10 cellular contexts compared by ENCODE assay signal in the genomic region with DNA sequence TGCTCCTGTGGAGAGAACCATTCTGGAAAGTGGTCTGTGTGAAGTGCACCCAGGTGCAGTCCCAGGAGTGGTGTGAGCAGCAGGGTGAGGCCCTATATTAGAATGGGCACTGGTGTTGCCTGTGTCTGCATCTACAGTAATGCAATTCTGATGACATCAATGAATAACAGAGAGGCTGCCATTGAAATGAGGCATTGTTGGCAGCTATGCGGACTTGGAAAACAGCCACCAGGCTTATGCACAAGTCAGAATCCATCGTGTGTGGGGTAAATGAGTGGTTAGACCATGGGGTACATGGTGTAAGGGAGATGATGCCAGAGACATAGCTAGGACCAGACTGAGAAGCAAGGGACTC. TPM values are rescaled to one million over a fixed set of nuclear protein-coding genes. Genes with fewer than 3 reads are reported as not detected.
DNase-seq lines count a peak whose midpoint lies in the region; ATAC-seq and TF ChIP-seq lines count a peak whose summit lies in the region.
"Had no signal": no experiment of that assay in that cellular context is flagged by ENCODE, and none has a peak within 500 bp of the region (broad histone marks: within the 10 kb centered on the region; RNA-seq: fewer than 3 reads in every experiment).

No MANE protein-coding gene starts in this region.

- H3K4me3 ChIP-seq in SK-N-SH (ENCODE audit: low read depth in 2 of 2, low read length in 1 of 2) (no peak overlapping the region), smooth muscle cell (no peak overlapping the region)
- H3K4me3 ChIP-seq: SJSA1 had no signal

- H3K4me2 ChIP-seq in SK-N-SH: peak overlapping the region; percentile 74
- H3K4me2 ChIP-seq in smooth muscle cell: no peak overlapping the region

- H3F3A ChIP-seq in SK-N-SH (replicated peaks; ENCODE audit: insufficient read depth) (peaks cover 45% of the 10 kb centered on the region), smooth muscle cell (ENCODE audit: low read depth) (peaks cover 9% of the 10 kb centered on the region)

- CTCF ChIA-PET in SK-N-SH (lab: Yijun Ruan, JAX): no interaction called here

- DNase-seq in GM03348 (ENCODE audit: low spot score) (peak; percentile 49), SK-N-SH (no peak), foreskin keratinocyte (peak; percentile 21 to 76), smooth muscle cell (lab: John Stamatoyannopoulos, UW; ENCODE audit: unreplicated experiment) (no peak), NOMO-1 treated with DMSO at 0.1 percent for 48 hours (lab: John Stamatoyannopoulos, UW; ENCODE audit: unreplicated experiment) (no peak), GM19238 (ENCODE audit: insufficient read length, low spot score) (no peak)
- no peak for DNase-seq in stimulated activated CD4-positive, alpha-beta T cell treated with anti-CD3 and anti-CD28 coated beads, Interleukin-12 subunit alpha, Interleukin-12 subunit beta, amount 100 ng/mL, for 4 hours

- no peak for TF ChIP-seq EP300 in SK-N-SH (IDR thresholded peaks at IDR 0.05; ENCODE audit: borderline replicate concordance in 1 of 2, low read depth in 1 of 2, low read length in 1 of 2)

- H4K20me1 ChIP-seq in SK-N-SH (ENCODE audit: insufficient read depth): no peaks in the 10 kb centered on the region
- H4K20me1 ChIP-seq in smooth muscle cell (ENCODE audit: low read depth): no peaks in the 10 kb centered on the region

- H3K9me3 ChIP-seq in SK-N-SH (no peaks in the 10 kb centered on the region), smooth muscle cell (replicated peaks; ENCODE audit: low read depth) (no peaks in the 10 kb centered on the region)
- H3K9me3 ChIP-seq: SJSA1 had no signal

- 12% methylated on average over 2 of the region's 2 CpGs for WGBS in SK-N-SH (ENCODE audit: low lambda C conversion rate)
- WGBS in smooth muscle cell (ENCODE audit: low lambda C conversion rate): 43% methylated on average over 2 of the region's 2 CpGs

- no peaks in the 10 kb centered on the region for H3K79me2 ChIP-seq in SK-N-SH (ENCODE audit: insufficient read depth)
- H3K79me2 ChIP-seq in smooth muscle cell (ENCODE audit: low read depth): no peaks in the 10 kb centered on the region

- H3K9me2 ChIP-seq in SK-N-SH: no peaks in the 10 kb centered on the region

- H3K27me3 ChIP-seq in SK-N-SH (ENCODE audit: insufficient read depth): no peaks in the 10 kb centered on the region
- no peaks in the 10 kb centered on the region for H3K27me3 ChIP-seq in foreskin keratinocyte
- no peaks in the 10 kb centered on the region for H3K27me3 ChIP-seq in smooth muscle cell (ENCODE audit: low read depth)
- H3K27me3 ChIP-seq: SJSA1 had no signal

- H3K9ac ChIP-seq in SK-N-SH (peak overlapping the region; percentile 80), smooth muscle cell (ENCODE audit: low read depth) (no peak overlapping the region)

- H3K36me3 ChIP-seq in SK-N-SH (replicated peaks in 1 of 2; ENCODE audit: control insufficient read depth in 1 of 2, insufficient read depth in 2 of 2, low read length in 1 of 2) (no peaks in the 10 kb centered on the region), smooth muscle cell (ENCODE audit: low read depth) (no peaks in the 10 kb centered on the region)
- H3K36me3 ChIP-seq: SJSA1 had no signal

- H2AFZ ChIP-seq in SK-N-SH (ENCODE audit: low read depth) (no peak overlapping the region), smooth muscle cell (ENCODE audit: low read depth) (no peak overlapping the region)

- ATAC-seq in foreskin keratinocyte (no peak), HG03039 (IDR thresholded peaks at IDR 0.05; ENCODE audit: unreplicated experiment) (no peak)
- ATAC-seq: esophagus mucosa had no signal

- TF ChIP-seq CTCF in SK-N-SH (IDR thresholded peaks at IDR 0.05) (no peak), foreskin keratinocyte (conservative IDR thresholded peaks at IDR 0.05) (no peak), smooth muscle cell (IDR thresholded peaks at IDR 0.05; ENCODE audit: borderline replicate concordance, insufficient read depth, poor library complexity, severe bottlenecking) (no peak)

- POLR2A ChIA-PET in SK-N-SH (lab: Yijun Ruan, JAX): no interaction called here

- peak overlapping the region; percentile 67 to 96; a peak in 3 of 4 replicates for H3K27ac ChIP-seq in SK-N-SH (ENCODE audit: low read depth in 2 of 2, low read length in 1 of 2)
- no peak overlapping the region for H3K27ac ChIP-seq in foreskin keratinocyte
- peak overlapping the region; percentile 97 for H3K27ac ChIP-seq in smooth muscle cell (ENCODE audit: low read depth)

- TF ChIP-seq RAD21 in SK-N-SH (IDR thresholded peaks at IDR 0.05; ENCODE audit: low read length): no peak

- H3K4me1 ChIP-seq in SK-N-SH (ENCODE audit: control insufficient read depth in 1 of 2, insufficient read depth in 2 of 2, low read depth in 1 of 2, low read length in 1 of 2): peaks cover 25 to 36% of the 10 kb centered on the region in 2 experiments; a peak in 3 of 4 replicates
- H3K4me1 ChIP-seq in foreskin keratinocyte: peaks cover 22% of the 10 kb centered on the region
- peaks cover 6% of the 10 kb centered on the region for H3K4me1 ChIP-seq in smooth muscle cell (ENCODE audit: low read depth)

TF ChIP-seq in SK-N-SH, 30 proteins besides CTCF, POLR2A, EP300 and RAD21:
- no peak for TF ChIP-seq SMC3 (IDR thresholded peaks at IDR 0.05; ENCODE audit: low read depth, low read length)
- TF ChIP-seq NFIC (IDR thresholded peaks at IDR 0.05; ENCODE audit: borderline replicate concordance): peak; percentile 94
- TF ChIP-seq, protein P1, sequence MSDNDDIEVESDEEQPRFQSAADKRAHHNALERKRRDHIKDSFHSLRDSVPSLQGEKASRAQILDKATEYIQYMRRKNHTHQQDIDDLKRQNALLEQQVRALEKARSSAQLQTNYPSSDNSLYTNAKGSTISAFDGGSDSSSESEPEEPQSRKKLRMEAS (IDR thresholded peaks at IDR 0.05; ENCODE audit: low read depth): peak; percentile 39
- 0 out of 2 replicates have a peak, but pooled peaks have one; percentile 29 for TF ChIP-seq YY1 (IDR thresholded peaks at IDR 0.05; ENCODE audit: low read depth)
- TF ChIP-seq FOSL2 (IDR thresholded peaks at IDR 0.05; ENCODE audit: borderline replicate concordance, low read depth): peak; percentile 37; the same call in 1 of the 2 replicates
- peak; percentile 53; the same call in 1 of the 2 replicates for TF ChIP-seq TEAD4 (IDR thresholded peaks at IDR 0.05; ENCODE audit: borderline replicate concordance, insufficient read depth)
- TF ChIP-seq JUND (IDR thresholded peaks at IDR 0.05): no peak; the same call in none of the 2 replicates
- TF ChIP-seq TCF12 (IDR thresholded peaks at IDR 0.05): peak; percentile 72
- peak; percentile 8; the same call in 1 of the 2 replicates for TF ChIP-seq POLR2AphosphoS5 (IDR thresholded peaks at IDR 0.05; ENCODE audit: low read depth, low read length)
- no peak for TF ChIP-seq SIN3A (IDR thresholded peaks at IDR 0.05; ENCODE audit: borderline replicate concordance, low read depth, low read length)
- TF ChIP-seq, protein P2, sequence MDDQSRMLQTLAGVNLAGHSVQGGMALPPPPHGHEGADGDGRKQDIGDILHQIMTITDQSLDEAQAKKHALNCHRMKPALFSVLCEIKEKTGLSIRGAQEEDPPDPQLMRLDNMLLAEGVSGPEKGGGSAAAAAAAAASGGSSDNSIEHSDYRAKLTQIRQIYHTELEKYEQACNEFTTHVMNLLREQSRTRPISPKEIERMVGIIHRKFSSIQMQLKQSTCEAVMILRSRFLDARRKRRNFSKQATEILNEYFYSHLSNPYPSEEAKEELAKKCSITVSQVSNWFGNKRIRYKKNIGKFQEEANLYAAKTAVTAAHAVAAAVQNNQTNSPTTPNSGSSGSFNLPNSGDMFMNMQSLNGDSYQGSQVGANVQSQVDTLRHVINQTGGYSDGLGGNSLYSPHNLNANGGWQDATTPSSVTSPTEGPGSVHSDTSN (IDR thresholded peaks at IDR 0.05): 0 out of 2 replicates have a peak, but pooled peaks have one; percentile 2
- peak; percentile 38; the same call in 1 of the 2 replicates for TF ChIP-seq RXRA (IDR thresholded peaks at IDR 0.05; ENCODE audit: borderline replicate concordance, low read depth)

RNA-seq across cellular contexts. Expression of gene CDKN2AIPNL, which starts 26.6 kb away (rescaled TPM):
- polyA plus RNA-seq in SK-N-SH (2012; rRNA removed) (23.3 and 29.4 TPM in 2 replicates), foreskin keratinocyte (33.6 and 40.7 TPM in 2 replicates), smooth muscle cell (21.5 and 27.7 TPM in 2 replicates)
- 32.0 and 35.5 TPM in 2 replicates for polyA plus RNA-seq in SK-N-SH (2012; cell fraction: cytosol; rRNA removed)
- polyA plus RNA-seq in SK-N-SH (2012; cell fraction: nucleus; rRNA removed): 7.2 and 10.1 TPM in 2 replicates
- total RNA-seq in foreskin keratinocyte (28.4 and 37.8 TPM in 2 replicates), smooth muscle cell (9.9 and 18.2 TPM in 2 replicates)

Comparison
In these comparisons a context has a peak if more than half of its experiments do, and no peak if none do; other contexts are left out.
1. DNase-seq: peak in GM03348 (single experiment) and foreskin keratinocyte (2 of 2); none in SK-N-SH (single experiment), smooth muscle cell (single experiment), stimulated activated CD4-positive, alpha-beta T cell treated with anti-CD3 and anti-CD28 coated beads, Interleukin-12 subunit alpha, Interleukin-12 subunit beta, amount 100 ng/mL, for 4 hours (single experiment), NOMO-1 treated with DMSO at 0.1 percent for 48 hours (single experiment) and GM19238 (single experiment).